Comparison of ENCODE assay signal across 8 cellular contexts in the genomic region with DNA sequence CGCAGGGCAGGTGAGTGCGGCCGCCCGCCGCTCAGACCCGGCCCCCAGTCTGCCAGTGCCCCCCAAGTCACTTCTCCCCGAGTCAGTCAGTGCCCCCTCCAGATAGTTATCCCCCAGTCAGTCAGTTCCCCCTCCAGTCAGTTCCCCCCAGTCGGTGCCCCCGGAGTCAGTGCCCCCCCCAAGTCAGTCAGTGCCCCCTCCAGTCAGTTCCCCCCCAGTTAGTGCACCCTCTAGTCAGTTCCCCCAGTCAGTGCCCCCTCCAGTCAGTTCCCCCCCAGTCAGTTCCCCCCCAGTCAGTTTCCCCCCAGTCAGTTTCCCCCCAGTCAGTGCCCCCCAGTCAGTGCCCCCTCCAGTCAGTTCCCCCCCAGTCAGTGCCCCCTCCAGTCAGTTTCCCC. TPM values are rescaled to one million over a fixed set of nuclear protein-coding genes. Genes with fewer than 3 reads are reported as not detected.
A peak's percentile ranks its signal among the peaks of the same experiment; 100 is the strongest.
DNase-seq lines count a peak whose midpoint lies in the region; ATAC-seq, FAIRE-seq and TF ChIP-seq lines count a peak whose summit lies in the region.

No MANE protein-coding gene starts in this region.

- H3K27ac ChIP-seq in CD4-positive, alpha-beta T cell (ENCODE audit: low read depth, low read length) = peak overlapping the region; percentile 72
- H3K27ac ChIP-seq in OCI-LY1 (ENCODE audit: low read depth, low read length, poor library complexity, severe bottlenecking) = peak overlapping the region; percentile 69
- H3K27ac ChIP-seq in osteoblast (ENCODE audit: low read depth, low read length) = peak overlapping the region; percentile 28

- no peaks in the 10 kb centered on the region for H3K9me2 ChIP-seq in OCI-LY1 (ENCODE audit: low read depth, low read length)

- H3K4me1 Mint-ChIP-seq in CD4-positive, alpha-beta T cell (ENCODE audit: low read depth) = peaks cover 7% of the 10 kb centered on the region
- H3K4me1 Mint-ChIP-seq in endothelial cell (ENCODE audit: unreplicated experiment) = no peaks in the 10 kb centered on the region

- no peaks in the 10 kb centered on the region for H3K27me3 Mint-ChIP-seq in CD4-positive, alpha-beta T cell
- no peaks in the 10 kb centered on the region for H3K27me3 Mint-ChIP-seq in endothelial cell (ENCODE audit: unreplicated experiment)

- no peak for DNase-seq in CD4-positive, alpha-beta T cell
- DNase-seq in endothelial cell (ENCODE audit: low spot score) (no peak), osteoblast (ENCODE audit: insufficient read length, low spot score, missing footprints) (no peak), frontal cortex (ENCODE audit: low spot score in 2 of 2) (no peak)

- no peaks in the 10 kb centered on the region for H3K9me3 ChIP-seq in CD4-positive, alpha-beta T cell (ENCODE audit: control insufficient read depth, low read length)
- H3K9me3 ChIP-seq in OCI-LY1 (ENCODE audit: low read length) = no peaks in the 10 kb centered on the region
- no peaks in the 10 kb centered on the region for H3K9me3 ChIP-seq in osteoblast (ENCODE audit: low read depth, low read length)

- peaks cover 5% of the 10 kb centered on the region for H3K36me3 Mint-ChIP-seq in CD4-positive, alpha-beta T cell (ENCODE audit: low read depth)
- H3K36me3 Mint-ChIP-seq in endothelial cell (ENCODE audit: low read depth, unreplicated experiment) = no peaks in the 10 kb centered on the region

- H3K4me1 ChIP-seq in OCI-LY1 (ENCODE audit: insufficient read depth, low read length, severe bottlenecking) = peaks cover 20% of the 10 kb centered on the region
- H3K4me1 ChIP-seq in osteoblast (ENCODE audit: insufficient read depth, low read length) = peaks cover 5% of the 10 kb centered on the region

- H3K79me2 ChIP-seq in OCI-LY1 (ENCODE audit: insufficient read depth, low read length) = peaks cover 23% of the 10 kb centered on the region
- H3K79me2 ChIP-seq in osteoblast (ENCODE audit: insufficient read depth, low read length) = peaks cover 32% of the 10 kb centered on the region

- H3F3A ChIP-seq in OCI-LY1 (ENCODE audit: insufficient read depth, low read length) = peaks cover 5% of the 10 kb centered on the region; the same call in 1 of the 2 replicates

- POLR2A ChIA-PET in CD4-positive, alpha-beta T cell (lab: Charles Lee) = interaction anchor here (0.6 to 1.0 kb wide), 2 partner anchors 60 to 93 kb away, joined by 3 read pairs; partner anchors contain the start of gene HDAC10

- no peak for ATAC-seq in CD4-positive, alpha-beta T cell (ENCODE audit: poor library complexity)
- no peak for ATAC-seq in HG03135 (IDR thresholded peaks at IDR 0.05; ENCODE audit: unreplicated experiment)
- ATAC-seq in HG02884 (IDR thresholded peaks at IDR 0.05; ENCODE audit: unreplicated experiment) = no peak
- no peak for ATAC-seq in HG03469 (IDR thresholded peaks at IDR 0.05; ENCODE audit: unreplicated experiment)

- intact Hi-C loops in CD4-positive, alpha-beta T cell (cut with DNase I, micrococcal nuclease) = loop anchor here (1.0 to 10.0 kb wide), 7 partner anchors 17 to 279 kb away; partner anchors contain the start of genes DENND6B (in 1 of the 2), LMF2 (in 1 of the 2), MAPK11 (in 1 of the 2) and NCAPH2 (in 1 of the 2)

- peaks cover 17% of the 10 kb centered on the region for H3K36me3 ChIP-seq in OCI-LY1 (ENCODE audit: insufficient read depth, low read length)
- no peaks in the 10 kb centered on the region for H3K36me3 ChIP-seq in osteoblast (ENCODE audit: insufficient read depth, low read length)

- FAIRE-seq in frontal cortex (lab: Jason Lieb, UNC) = no peak

- no peaks in the 10 kb centered on the region for H3K27me3 ChIP-seq in CD4-positive, alpha-beta T cell (ENCODE audit: control insufficient read depth, insufficient read depth, low read length)
- H3K27me3 ChIP-seq in OCI-LY1 (ENCODE audit: insufficient read depth, low read length) = no peaks in the 10 kb centered on the region
- H3K27me3 ChIP-seq in osteoblast (ENCODE audit: insufficient read depth, low read length) = no peaks in the 10 kb centered on the region

- H2AFZ ChIP-seq in OCI-LY1 (ENCODE audit: low read length) (no peak overlapping the region), osteoblast (ENCODE audit: low read length) (no peak overlapping the region)

- H3K9ac ChIP-seq in OCI-LY1 (ENCODE audit: low read length) = peak overlapping the region; percentile 99

- H3K4me3 ChIP-seq in OCI-LY1 (ENCODE audit: low read depth, low read length, poor library complexity, severe bottlenecking) (peak overlapping the region; percentile 99), osteoblast (ENCODE audit: insufficient read depth, low read length) (peak overlapping the region; percentile 83)

- H3K4me2 ChIP-seq in OCI-LY1 (ENCODE audit: low read length) = peak overlapping the region; percentile 75
- H3K4me2 ChIP-seq in osteoblast (ENCODE audit: insufficient read depth, low read length) = peak overlapping the region; percentile 55

- CTCF ChIA-PET in CD4-positive, alpha-beta T cell (lab: Charles Lee) = interaction anchor here (0.6 to 2.0 kb wide), 3 partner anchors 17 to 182 kb away, joined by 3 to 8 read pairs (median 3); partner anchors contain the start of gene SCO2

- H4K20me1 ChIP-seq in OCI-LY1 (ENCODE audit: insufficient read depth, low read length) (no peaks in the 10 kb centered on the region), osteoblast (ENCODE audit: insufficient read depth, low read length) (peaks cover 21% of the 10 kb centered on the region)

- H3K9me3 Mint-ChIP-seq in CD4-positive, alpha-beta T cell = no peaks in the 10 kb centered on the region
- no peaks in the 10 kb centered on the region for H3K9me3 Mint-ChIP-seq in endothelial cell (ENCODE audit: unreplicated experiment)

- H3K27ac Mint-ChIP-seq in CD4-positive, alpha-beta T cell = no peak overlapping the region
- H3K27ac Mint-ChIP-seq in endothelial cell (ENCODE audit: unreplicated experiment) = no peak overlapping the region

- no peak overlapping the region for H3K4me3 Mint-ChIP-seq in CD4-positive, alpha-beta T cell
- H3K4me3 Mint-ChIP-seq in endothelial cell (ENCODE audit: unreplicated experiment) = peak overlapping the region; percentile 81

- TF ChIP-seq CTCF in CD4-positive, alpha-beta T cell (IDR thresholded peaks at IDR 0.05) = no peak
- TF ChIP-seq CTCF in OCI-LY1 (IDR thresholded peaks at IDR 0.05; ENCODE audit: low read length) (no peak), endothelial cell (IDR thresholded peaks at IDR 0.05; ENCODE audit: unreplicated experiment) (no peak), osteoblast (IDR thresholded peaks at IDR 0.05; ENCODE audit: extremely low read depth, low read depth, low read length) (no peak)

RNA-seq across cellular contexts. Expression of gene PPP6R2, which starts 0.4 kb away (rescaled TPM):
- 10 to 100 TPM; 47.1 to 48.0 TPM for total RNA-seq in CD4-positive, alpha-beta T cell
- total RNA-seq in endothelial cell (ENCODE audit: unreplicated experiment) (50.9 TPM), osteoblast (51.0 and 61.2 TPM in 2 replicates), frontal cortex (62.4 TPM)

RNA-seq across cellular contexts. Expression of gene DENND6B, which starts 16.7 kb away (rescaled TPM):
- 1 to 10 TPM; 1.8 to 1.9 TPM for total RNA-seq in CD4-positive, alpha-beta T cell
- total RNA-seq in endothelial cell (ENCODE audit: unreplicated experiment) (3.6 TPM), osteoblast (5.9 and 6.5 TPM in 2 replicates), frontal cortex (19.6 TPM)

RNA-seq across cellular contexts. Expression of gene PLXNB2, which starts 36.1 kb away (rescaled TPM):
- 1 to 10 TPM; 2.8 to 3.9 TPM for total RNA-seq in CD4-positive, alpha-beta T cell
- total RNA-seq in endothelial cell (ENCODE audit: unreplicated experiment) = 96.5 TPM
- total RNA-seq in osteoblast = 166 and 209 TPM in 2 replicates
- total RNA-seq in frontal cortex = 44.4 TPM
